In the genomic region with DNA sequence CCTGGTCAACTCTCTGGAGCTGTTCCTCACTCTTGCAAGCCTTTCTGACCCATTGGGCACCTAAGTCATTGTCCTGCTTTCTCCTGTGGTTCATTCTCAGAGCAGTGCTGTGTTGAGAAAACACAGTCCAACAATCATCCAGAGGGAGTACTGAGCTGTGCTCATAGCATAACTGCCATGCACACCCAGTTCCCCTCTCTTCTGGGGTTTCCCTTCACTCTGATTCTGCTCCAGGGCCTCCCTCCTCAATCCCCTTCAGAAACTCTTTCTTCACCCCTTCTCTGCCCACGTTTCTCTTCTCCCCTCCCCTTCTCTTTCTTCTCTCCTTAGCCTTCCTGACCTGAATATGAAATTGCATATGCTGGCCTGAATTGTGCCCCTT, we compare ENCODE assay signal across 17 cellular contexts.
DNase-seq lines count a peak whose midpoint lies in the region; ATAC-seq, FAIRE-seq and TF ChIP-seq lines count a peak whose summit lies in the region.
"Had no signal": no experiment of that assay in that cellular context is flagged by ENCODE, and none has a peak within 500 bp of the region (broad histone marks: within the 10 kb centered on the region; RNA-seq: fewer than 3 reads in every experiment).

No MANE protein-coding gene starts in this region.

- H3T11ph ChIP-seq in H9 (ENCODE audit: low read length), result no peak overlapping the region

- H4K91ac ChIP-seq in H9 (ENCODE audit: insufficient read length, low read depth, low read length), result no peak overlapping the region

- no peak for FAIRE-seq in kidney (lab: Jason Lieb, UNC)

- H2BK15ac ChIP-seq in H9 (ENCODE audit: low read depth, low read length), result no peak overlapping the region

- H3K9ac ChIP-seq in H9 (ENCODE audit: extremely low read depth, insufficient read length, low read length) (no peak overlapping the region), iPS-20b (ENCODE audit: low read depth, low read length) (peak overlapping the region; percentile 56; the same call in 1 of the 2 replicates), kidney (ENCODE audit: low read length in 2 of 2) (no peak overlapping the region)

- H3K27me3 ChIP-seq in H9 (ENCODE audit: insufficient read depth, low read length) (no peaks in the 10 kb centered on the region), iPS-20b (ENCODE audit: insufficient read depth, low read length) (no peaks in the 10 kb centered on the region), upper lobe of right lung (no peaks in the 10 kb centered on the region)
- no peaks in the 10 kb centered on the region for H3K27me3 ChIP-seq in CD4-positive, alpha-beta T cell (ENCODE audit: control insufficient read depth, insufficient read depth, low read length)

- H3K27ac Mint-ChIP-seq in H9, result peak overlapping the region; percentile 88 to 98 (median 98)
- no peak overlapping the region for H3K27ac Mint-ChIP-seq in CD4-positive, alpha-beta T cell

- H3K4me2 ChIP-seq in H9 (ENCODE audit: insufficient read depth, insufficient read length, low read length), result no peak overlapping the region

- CTCF ChIA-PET in CD4-positive, alpha-beta T cell (lab: Charles Lee), result no interaction called here

- no peak overlapping the region for H2BK20ac ChIP-seq in H9 (ENCODE audit: low read depth, low read length, poor library complexity, severe bottlenecking)

- H4K8ac ChIP-seq in H9 (replicated peaks; ENCODE audit: insufficient read length, low read depth, low read length), result no peak overlapping the region

- no peak for TF ChIP-seq CTCF in H9 (conservative IDR thresholded peaks at IDR 0.05)
- no peak for TF ChIP-seq CTCF in upper lobe of right lung (IDR thresholded peaks at IDR 0.05)
- no peak for TF ChIP-seq CTCF in CD4-positive, alpha-beta T cell (IDR thresholded peaks at IDR 0.05)
- no peak for TF ChIP-seq CTCF in kidney (IDR thresholded peaks at IDR 0.05; ENCODE audit: borderline replicate concordance, extremely low read depth, insufficient read depth)

- no peak overlapping the region for H2AFZ ChIP-seq in H9 (ENCODE audit: low read length)

- intact Hi-C loops in upper lobe of right lung (cut with DNase I), result no loop called here
- intact Hi-C loops in CD4-positive, alpha-beta T cell (cut with DNase I, micrococcal nuclease), result no loop called here
- intact Hi-C loops in kidney (cut with DNase I), result no loop called here

- H3K4me3 Mint-ChIP-seq in H9, result peak overlapping the region in 1 of 2 experiments; percentile 41; a peak in 2 of 5 replicates
- no peak overlapping the region for H3K4me3 Mint-ChIP-seq in CD4-positive, alpha-beta T cell
- H3K4me3 Mint-ChIP-seq in activated T-cell treated with anti-CD3 and anti-CD28 coated beads, Interleukin-2, amount 50 U/mL, for 4 hours, result no peak overlapping the region
- H3K4me3 Mint-ChIP-seq: CD4-positive, alpha-beta memory T cell had no signal

- H3K79me1 ChIP-seq in H9 (ENCODE audit: insufficient read depth, low read depth, low read length, poor library complexity, severe bottlenecking), result no peaks in the 10 kb centered on the region

- no peak overlapping the region for H2BK120ac ChIP-seq in H9 (ENCODE audit: low read depth, low read length, poor library complexity, severe bottlenecking)

- ATAC-seq in upper lobe of right lung, result peak; percentile 20
- no peak for ATAC-seq in CD4-positive, alpha-beta T cell (ENCODE audit: poor library complexity)
- no peak for ATAC-seq in activated T-cell treated with anti-CD3 and anti-CD28 coated beads, Interleukin-2, amount 50 U/mL, for 4 hours
- ATAC-seq: SK-N-SH treated with all-trans-retinoic acid at 6 μM for 48 hours had no signal

- no peaks in the 10 kb centered on the region for H4K20me1 ChIP-seq in H9 (ENCODE audit: control insufficient read depth, insufficient read depth, insufficient read length)

- H3K4me3 ChIP-seq in iPS-20b (ENCODE audit: low read length) (no peak overlapping the region), upper lobe of right lung (no peak overlapping the region), kidney (ENCODE audit: low read length in 2 of 2) (no peak overlapping the region)

- H3K4me1 ChIP-seq in H9 (ENCODE audit: insufficient read depth, low read length) (peaks cover 12% of the 10 kb centered on the region), iPS-20b (ENCODE audit: insufficient read depth, low read length) (peaks cover 25% of the 10 kb centered on the region; the same call in 1 of the 2 replicates), upper lobe of right lung (peaks cover 5% of the 10 kb centered on the region), kidney (ENCODE audit: control insufficient read depth in 1 of 2, insufficient read depth in 1 of 2, low read depth in 1 of 2, low read length in 2 of 2) (no peaks in the 10 kb centered on the region)

- H2BK12ac ChIP-seq in H9 (ENCODE audit: insufficient read length, low read depth, low read length), result no peak overlapping the region

- no peak overlapping the region for H3K18ac ChIP-seq in H9 (ENCODE audit: insufficient read length, low read depth, low read length)

- no peak overlapping the region for H3K56ac ChIP-seq in H9 (ENCODE audit: insufficient read length, low read depth, low read length)

- WGBS in H9 (ENCODE audit: extremely low coverage, insufficient read length, low lambda C conversion rate), result no CpG with 5 or more reads among the region's 1 CpG

- no peak overlapping the region for H3K4ac ChIP-seq in H9 (ENCODE audit: low read depth, low read length)

- H3K23ac ChIP-seq in H9 (ENCODE audit: insufficient read length, low read depth, low read length), result no peak overlapping the region

- H2AK5ac ChIP-seq in H9 (ENCODE audit: insufficient read length, low read length), result no peak overlapping the region

- no peaks in the 10 kb centered on the region for H3K36me3 ChIP-seq in KOPT-K1 (ENCODE audit: insufficient read depth, low read length)
- no peaks in the 10 kb centered on the region for H3K36me3 ChIP-seq in iPS-20b (ENCODE audit: insufficient read depth, low read depth, low read length)
- no peaks in the 10 kb centered on the region for H3K36me3 ChIP-seq in upper lobe of right lung
- no peaks in the 10 kb centered on the region for H3K36me3 ChIP-seq in kidney (ENCODE audit: control insufficient read depth in 1 of 2, insufficient read depth in 2 of 2, low read length in 2 of 2)

- no peak overlapping the region for H2BK5ac ChIP-seq in H9 (ENCODE audit: insufficient read length, low read length)

- H3K9me3 Mint-ChIP-seq in H9, result peaks cover 13 to 14% of the 10 kb centered on the region in 2 experiments; a peak in 4 of 5 replicates
- no peaks in the 10 kb centered on the region for H3K9me3 Mint-ChIP-seq in CD4-positive, alpha-beta T cell
- H3K9me3 Mint-ChIP-seq in activated T-cell treated with anti-CD3 and anti-CD28 coated beads, Interleukin-2, amount 50 U/mL, for 4 hours, result no peaks in the 10 kb centered on the region
- H3K9me3 Mint-ChIP-seq: CD4-positive, alpha-beta memory T cell had no signal

- no peak for DNase-seq in H9
- no peak for DNase-seq in upper lobe of right lung
- DNase-seq in CD4-positive, alpha-beta T cell, result no peak
- DNase-seq in kidney, result no peak
- no peak for DNase-seq in activated T-cell treated with anti-CD3 and anti-CD28 coated beads, Interleukin-2, amount 50 U/mL, for 4 hours
- DNase-seq: CD4-positive, alpha-beta memory T cell; DMS79 treated with DMSO at 0.1 percent for 48 hours; GDM1; GOT3; NCI-H1105 treated with DMSO at 0.1 percent for 48 hours; NCI-H187; NCI-H526 treated with DMSO at 0.1 percent for 48 hours; OCI-M1; SHP77 treated with DMSO at 0.1 percent for 48 hours had no signal

- H3K36me3 Mint-ChIP-seq in H9 (ENCODE audit: insufficient read depth in 1 of 3, low read depth in 3 of 3), result peaks cover 0 to 25% (median 7%) of the 10 kb centered on the region in 3 experiments; a peak in 4 of 7 replicates
- peaks cover 40% of the 10 kb centered on the region for H3K36me3 Mint-ChIP-seq in CD4-positive, alpha-beta T cell (ENCODE audit: low read depth)
- H3K36me3 Mint-ChIP-seq in activated T-cell treated with anti-CD3 and anti-CD28 coated beads, Interleukin-2, amount 50 U/mL, for 4 hours (ENCODE audit: insufficient read depth), result peaks cover 2% of the 10 kb centered on the region
- H3K36me3 Mint-ChIP-seq: CD4-positive, alpha-beta memory T cell had no signal

- no peak overlapping the region for H4K5ac ChIP-seq in H9 (ENCODE audit: insufficient read length, low read depth, low read length)

- H3K14ac ChIP-seq in H9 (ENCODE audit: insufficient read depth, low read length), result no peak overlapping the region

- H3K27me3 Mint-ChIP-seq in H9 (ENCODE audit: low read depth), result no peaks in the 10 kb centered on the region
- no peaks in the 10 kb centered on the region for H3K27me3 Mint-ChIP-seq in CD4-positive, alpha-beta T cell
- H3K27me3 Mint-ChIP-seq in activated T-cell treated with anti-CD3 and anti-CD28 coated beads, Interleukin-2, amount 50 U/mL, for 4 hours (ENCODE audit: low read depth), result no peaks in the 10 kb centered on the region

- H3K27ac ChIP-seq in H9 (ENCODE audit: insufficient read length, low read depth, low read length) (peak overlapping the region; percentile 54), KOPT-K1 (ENCODE audit: low read depth, low read length, poor library complexity, severe bottlenecking) (peak overlapping the region; percentile 30), iPS-20b (ENCODE audit: low read length) (peak overlapping the region; percentile 90), upper lobe of right lung (no peak overlapping the region), kidney (ENCODE audit: low read depth in 2 of 2, low read length in 2 of 2) (no peak overlapping the region)
- H3K27ac ChIP-seq in CD4-positive, alpha-beta T cell (ENCODE audit: low read depth, low read length), result no peak overlapping the region

- POLR2A ChIA-PET in CD4-positive, alpha-beta T cell (lab: Charles Lee), result no interaction called here

- H3K4me1 Mint-ChIP-seq in H9, result peaks cover 56 to 61% of the 10 kb centered on the region in 2 experiments
- peaks cover 5% of the 10 kb centered on the region for H3K4me1 Mint-ChIP-seq in CD4-positive, alpha-beta T cell (ENCODE audit: low read depth)
- H3K4me1 Mint-ChIP-seq in activated T-cell treated with anti-CD3 and anti-CD28 coated beads, Interleukin-2, amount 50 U/mL, for 4 hours (ENCODE audit: low read depth), result peaks cover 9% of the 10 kb centered on the region

- H3K9me3 ChIP-seq in H9 (ENCODE audit: control insufficient read depth, low read depth, low read length) (no peaks in the 10 kb centered on the region), KOPT-K1 (ENCODE audit: insufficient read depth, low read length, poor library complexity, severe bottlenecking) (no peaks in the 10 kb centered on the region), iPS-20b (ENCODE audit: insufficient read depth, low read depth, low read length) (no peaks in the 10 kb centered on the region), upper lobe of right lung (no peaks in the 10 kb centered on the region), kidney (ENCODE audit: control insufficient read depth in 1 of 2, low read length in 2 of 2) (no peaks in the 10 kb centered on the region)
- no peaks in the 10 kb centered on the region for H3K9me3 ChIP-seq in CD4-positive, alpha-beta T cell (ENCODE audit: control insufficient read depth, low read length)

- H3K23me2 ChIP-seq in H9 (ENCODE audit: insufficient read length, low read depth, low read length, poor library complexity, severe bottlenecking), result no peaks in the 10 kb centered on the region

- no peaks in the 10 kb centered on the region for H3K79me2 ChIP-seq in H9 (ENCODE audit: insufficient read depth, low read length)

Comparison
In these comparisons a context has a peak if more than half of its experiments do, and no peak if none do; other contexts are left out.
1. H3K27ac ChIP-seq: peak in H9 (single experiment), KOPT-K1 (single experiment) and iPS-20b (single experiment); none in upper lobe of right lung (single experiment), CD4-positive, alpha-beta T cell (single experiment) and kidney (0 of 2).